In the genomic region with DNA sequence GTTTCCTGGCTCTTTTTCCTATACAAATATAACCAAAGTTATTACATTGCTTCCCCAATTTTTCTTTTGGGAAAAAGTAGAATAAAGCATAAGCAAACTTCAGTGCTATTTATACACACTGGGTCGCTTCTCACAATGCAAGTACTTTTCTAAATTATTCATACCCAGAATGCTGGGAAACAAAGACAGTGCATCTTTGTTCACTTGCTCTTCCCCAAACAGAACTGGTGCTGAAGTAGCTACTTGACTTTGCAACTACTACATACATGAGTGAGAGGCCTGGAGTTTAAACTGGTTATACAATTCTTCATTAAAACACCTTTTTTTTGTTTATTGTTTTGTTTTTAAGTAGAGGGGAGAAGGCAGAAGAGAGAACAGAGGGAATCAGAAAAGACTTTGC, we compare ENCODE assay signal across 16 cellular contexts. TPM values are rescaled to one million over a fixed set of nuclear protein-coding genes. Genes with fewer than 3 reads are reported as not detected.
DNase-seq lines count a peak whose midpoint lies in the region; ATAC-seq and TF ChIP-seq lines count a peak whose summit lies in the region.
"Had no signal": no experiment of that assay in that cellular context is flagged by ENCODE, and none has a peak within 500 bp of the region (broad histone marks: within the 10 kb centered on the region; RNA-seq: fewer than 3 reads in every experiment).

No MANE protein-coding gene starts in this region.

- peak overlapping the region; percentile 42; the same call in 1 of the 2 replicates for H3K4me3 ChIP-seq in SK-N-MC
- H3K4me3 ChIP-seq: GM23248, transverse colon had no signal

- peaks cover 51% of the 10 kb centered on the region for H3K36me3 ChIP-seq in SK-N-MC (ENCODE audit: insufficient read depth, low read length)

- no peak for DNase-seq in T-helper 1 cell
- DNase-seq in SK-N-MC (ENCODE audit: low read depth, low spot score): no peak
- DNase-seq in foreskin melanocyte: peak; percentile 77
- no peak for DNase-seq in sciatic nerve (ENCODE audit: low spot score)
- no peak for DNase-seq in cerebellum (ENCODE audit: low spot score)
- DNase-seq: EL; GM23248; NCI-H187; NCI-H774; stimulated activated CD4-positive, alpha-beta T cell treated with anti-CD3 and anti-CD28 coated beads, Interleukin-2, amount 100 ng/mL, for 48 hours; transverse colon had no signal

- H3K27ac ChIP-seq in SK-N-MC: peak overlapping the region; percentile 85; the same call in 1 of the 2 replicates
- H3K27ac ChIP-seq: GM23248, transverse colon had no signal

- no peak overlapping the region for H3K9ac ChIP-seq in SK-N-MC (ENCODE audit: insufficient read length)
- H3K9ac ChIP-seq: GM23248 had no signal

- H3K9me3 ChIP-seq in SK-N-MC (ENCODE audit: low read depth, low read length): no peaks in the 10 kb centered on the region
- H3K9me3 ChIP-seq: transverse colon had no signal

- H3K4me1 Mint-ChIP-seq in T-helper 1 cell treated with Interleukin-12 subunit alpha and Interleukin-12 subunit beta and Interleukin-4 antibody, amounts not matched to agents 30 μg/mL and 1 μg/mL, for 36 hours (ENCODE audit: low read depth): peaks cover 30% of the 10 kb centered on the region

- H3K27me3 Mint-ChIP-seq in T-helper 1 cell treated with Interleukin-12 subunit alpha and Interleukin-12 subunit beta and Interleukin-4 antibody, amounts not matched to agents 30 μg/mL and 1 μg/mL, for 36 hours (ENCODE audit: low read depth): no peaks in the 10 kb centered on the region

- peak overlapping the region; percentile 75 for H3K4me3 Mint-ChIP-seq in T-helper 1 cell treated with Interleukin-12 subunit alpha and Interleukin-12 subunit beta and Interleukin-4 antibody, amounts not matched to agents 30 μg/mL and 1 μg/mL, for 36 hours

- peak; percentile 49 for ATAC-seq in sciatic nerve
- ATAC-seq in GM18505 (IDR thresholded peaks at IDR 0.05; ENCODE audit: unreplicated experiment): no peak
- ATAC-seq in HG02973 (IDR thresholded peaks at IDR 0.05; ENCODE audit: unreplicated experiment): no peak
- ATAC-seq: Panc1 had no signal

- no peak for TF ChIP-seq POLR2A in GM18505 (IDR thresholded peaks at IDR 0.05; ENCODE audit: borderline replicate concordance, extremely low read depth, insufficient read depth, insufficient read length)

- peaks cover 57% of the 10 kb centered on the region for H3K36me3 Mint-ChIP-seq in T-helper 1 cell treated with Interleukin-12 subunit alpha and Interleukin-12 subunit beta and Interleukin-4 antibody, amounts not matched to agents 30 μg/mL and 1 μg/mL, for 36 hours (ENCODE audit: low read depth)

- intact Hi-C loops in sciatic nerve (cut with DNase I): no loop called here

- H3K27ac Mint-ChIP-seq in T-helper 1 cell treated with Interleukin-12 subunit alpha and Interleukin-12 subunit beta and Interleukin-4 antibody, amounts not matched to agents 30 μg/mL and 1 μg/mL, for 36 hours: peak overlapping the region; percentile 55

- H3K9me3 Mint-ChIP-seq in T-helper 1 cell treated with Interleukin-12 subunit alpha and Interleukin-12 subunit beta and Interleukin-4 antibody, amounts not matched to agents 30 μg/mL and 1 μg/mL, for 36 hours: no peaks in the 10 kb centered on the region
- H3K9me3 Mint-ChIP-seq: activated naive CD4-positive, alpha-beta T cell treated with anti-CD3 and anti-CD28 coated beads, Interleukin-2, amount 50 U/mL, for 72 hours had no signal

RNA-seq across cellular contexts. Expression of a gene that starts 40.2 kb away (rescaled TPM):
- total RNA-seq in sciatic nerve (31.8 TPM), cerebellum (59.5 TPM)

RNA-seq across cellular contexts. Expression of a gene that starts 51.4 kb away (rescaled TPM):
- total RNA-seq in sciatic nerve: 17.0 TPM
- 0.91 TPM for total RNA-seq in cerebellum
